In the genomic region with DNA sequence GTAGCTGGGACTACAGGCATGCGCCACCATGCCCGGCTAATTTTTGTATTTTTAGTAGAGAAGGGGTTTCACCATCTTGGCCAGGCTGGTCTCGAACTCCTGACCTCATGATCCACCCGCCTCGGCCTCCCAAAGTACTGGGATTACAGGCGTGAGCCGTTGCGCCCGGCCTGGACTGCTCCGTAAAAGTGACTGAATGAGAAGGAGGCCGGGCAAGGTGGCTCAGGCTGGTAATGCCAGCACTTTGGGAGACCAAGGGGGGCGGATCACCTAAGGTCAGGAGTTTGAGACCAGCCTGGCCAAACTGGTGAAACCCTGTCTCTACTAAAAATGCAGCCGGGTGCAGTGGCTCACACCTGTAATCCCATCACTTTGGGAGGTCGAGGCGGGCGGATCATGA, we compare ENCODE assay signal across 4 cellular contexts. TPM values are rescaled to one million over a fixed set of nuclear protein-coding genes. Genes with fewer than 3 reads are reported as not detected.
"Had no signal": no experiment of that assay in that cellular context is flagged by ENCODE, and none has a peak within 500 bp of the region (broad histone marks: within the 10 kb centered on the region; RNA-seq: fewer than 3 reads in every experiment).

No MANE protein-coding gene starts in this region.

RNA-seq across cellular contexts. Expression of a gene that starts 21.3 kb away (rescaled TPM):
- total RNA-seq: H4, HFFc6, HT1080 had no signal
- polyA plus RNA-seq: IgD-negative memory B cell had no signal
